ENCODE assay signal across 15 cellular contexts in the genomic region with DNA sequence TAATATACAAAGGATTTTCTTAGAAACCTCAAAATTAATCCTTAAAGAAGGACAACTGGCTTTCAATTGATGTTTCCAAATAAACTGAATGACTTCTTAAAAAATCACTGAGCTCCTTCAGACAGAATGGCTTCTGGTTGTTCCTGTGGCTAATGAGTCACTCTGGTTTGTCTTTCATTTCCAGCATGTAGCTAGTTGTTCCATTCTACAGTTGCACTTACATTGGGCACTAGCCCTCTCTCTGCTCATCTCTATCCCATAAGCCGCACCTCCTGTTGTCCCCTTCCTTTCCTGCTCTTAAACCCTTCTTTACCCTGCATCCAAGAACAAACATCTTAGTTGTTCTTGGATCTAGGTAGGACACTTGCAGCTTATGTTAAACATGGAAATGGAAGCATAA.
DNase-seq lines count a peak whose midpoint lies in the region; ATAC-seq, FAIRE-seq and TF ChIP-seq lines count a peak whose summit lies in the region.
"Had no signal": no experiment of that assay in that cellular context is flagged by ENCODE, and none has a peak within 500 bp of the region (broad histone marks: within the 10 kb centered on the region; RNA-seq: fewer than 3 reads in every experiment).

No MANE protein-coding gene starts in this region.

- H3K27ac ChIP-seq in ascending aorta (peak overlapping the region in 1 of 2 donors; percentile 17), keratinocyte (ENCODE audit: control insufficient read depth, insufficient read depth, low read length) (no peak overlapping the region)
- H3K27ac ChIP-seq: KMS-11, neutrophil had no signal

- H3K27me3 ChIP-seq in ascending aorta: no peaks in the 10 kb centered on the region
- no peaks in the 10 kb centered on the region for H3K27me3 ChIP-seq in keratinocyte (ENCODE audit: control insufficient read depth, extremely low read depth, insufficient read depth, low read length)
- H3K27me3 ChIP-seq: neutrophil had no signal

- intact Hi-C loops in ascending aorta (cut with DNase I): no loop called here

- no peak for TF ChIP-seq CTCF in AG09319 (IDR thresholded peaks at IDR 0.05; ENCODE audit: low read depth, low read length)
- no peak for TF ChIP-seq CTCF in ascending aorta (IDR thresholded peaks at IDR 0.05)
- no peak for TF ChIP-seq CTCF in keratinocyte (optimal IDR thresholded peaks at IDR 0.05 in 1 of 3, IDR thresholded peaks at IDR 0.05 in 1 of 3, conservative IDR thresholded peaks at IDR 0.05 in 1 of 3; ENCODE audit: extremely low read depth in 1 of 3, insufficient read depth in 2 of 3, low read length in 3 of 3)

- H3K4me3 ChIP-seq in ascending aorta (peak overlapping the region; percentile 0 to 15), keratinocyte (ENCODE audit: control insufficient read depth in 2 of 3, extremely low read depth in 1 of 3, insufficient read depth in 2 of 3, low read depth in 1 of 3, low read length in 3 of 3) (no peak overlapping the region)

- H3K9me3 ChIP-seq in ascending aorta (no peaks in the 10 kb centered on the region), keratinocyte (ENCODE audit: control insufficient read depth, low read depth, low read length) (no peaks in the 10 kb centered on the region)
- H3K9me3 ChIP-seq: neutrophil had no signal

- no peak for ATAC-seq in stimulated activated naive CD8-positive, alpha-beta T cell treated with anti-CD3 and anti-CD28 coated beads, Interleukin-15, Interleukin-2, amounts not matched to agents 100 U/mL and 50 U/mL, for 24 hours
- ATAC-seq in GM19035 (IDR thresholded peaks at IDR 0.05; ENCODE audit: unreplicated experiment) (no peak), HG03139 (IDR thresholded peaks at IDR 0.05; ENCODE audit: unreplicated experiment) (no peak)

- DNase-seq in AG09319 (ENCODE audit: extremely low read depth, low read depth): peak; percentile 12
- peak; percentile 81 for DNase-seq in M059J (ENCODE audit: low read depth)
- no peak for DNase-seq in ascending aorta (ENCODE audit: low spot score in 2 of 2)
- no peak for DNase-seq in keratinocyte (ENCODE audit: low read depth, low spot score)
- no peak for DNase-seq in stimulated activated naive CD8-positive, alpha-beta T cell treated with anti-CD3 and anti-CD28 coated beads, Interleukin-15, Interleukin-2, amounts not matched to agents 100 U/mL and 50 U/mL, for 24 hours
- DNase-seq in GOT3 (lab: John Stamatoyannopoulos, UW): no peak
- DNase-seq: activated naive CD4-positive, alpha-beta T cell treated with anti-CD3 and anti-CD28 coated beads, Interleukin-2, amount 50 U/mL, for 16 hours; H9; NCI-H446 treated with DMSO at 0.1 percent for 48 hours; stimulated activated CD4-positive, alpha-beta T cell treated with anti-CD3 and anti-CD28 coated beads, Interleukin-4, amount 100 ng/mL, for 24 hours; substantia nigra had no signal

- dilution Hi-C loops in keratinocyte (cut with MboI; ENCODE audit: extremely low pct_ligation_motif_present, low sequenced_read_pairs): no loop called here

- no peak overlapping the region for H3K9ac ChIP-seq in keratinocyte (ENCODE audit: control insufficient read depth, extremely low read depth, insufficient read depth, low read length)
- H3K9ac ChIP-seq: KMS-11 had no signal

- H3K79me2 ChIP-seq in keratinocyte (ENCODE audit: control insufficient read depth, insufficient read depth, low read length): no peaks in the 10 kb centered on the region

- peak; percentile 71 for FAIRE-seq in keratinocyte (lab: Jason Lieb, UNC)

- no peaks in the 10 kb centered on the region for H3K9me1 ChIP-seq in keratinocyte (ENCODE audit: control insufficient read depth, extremely low read depth, insufficient read depth, low read length)

- H3K4me1 ChIP-seq in ascending aorta (peaks cover 0 to 7% of the 10 kb centered on the region in 2 donors), keratinocyte (ENCODE audit: control insufficient read depth, extremely low read depth, insufficient read depth, low read length) (no peaks in the 10 kb centered on the region)

- H2AFZ ChIP-seq in keratinocyte (ENCODE audit: control insufficient read depth, low read length): no peak overlapping the region

- H3K36me3 ChIP-seq in ascending aorta: no peaks in the 10 kb centered on the region
- no peaks in the 10 kb centered on the region for H3K36me3 ChIP-seq in keratinocyte (ENCODE audit: control insufficient read depth in 2 of 2, extremely low read depth in 1 of 2, insufficient read depth in 2 of 2, low read length in 2 of 2)
- H3K36me3 ChIP-seq: neutrophil had no signal

- no peak overlapping the region for H3K4me2 ChIP-seq in keratinocyte (ENCODE audit: control insufficient read depth, extremely low read depth, insufficient read depth, low read depth, low read length)
- H3K4me2 ChIP-seq: KMS-11 had no signal

- H4K20me1 ChIP-seq in keratinocyte (ENCODE audit: control insufficient read depth, extremely low read depth, insufficient read depth, low read length): no peaks in the 10 kb centered on the region

Comparison
In these comparisons a context has a peak if more than half of its experiments do, and no peak if none do; other contexts are left out.
1. DNase-seq: peak in AG09319 (single experiment) and M059J (single experiment); none in ascending aorta (0 of 2), keratinocyte (single experiment), stimulated activated naive CD8-positive, alpha-beta T cell treated with anti-CD3 and anti-CD28 coated beads, Interleukin-15, Interleukin-2, amounts not matched to agents 100 U/mL and 50 U/mL, for 24 hours (single experiment) and GOT3 (single experiment).
2. H3K4me3 ChIP-seq: peak in ascending aorta (2 of 2); none in keratinocyte (0 of 3).